In the genomic region with DNA sequence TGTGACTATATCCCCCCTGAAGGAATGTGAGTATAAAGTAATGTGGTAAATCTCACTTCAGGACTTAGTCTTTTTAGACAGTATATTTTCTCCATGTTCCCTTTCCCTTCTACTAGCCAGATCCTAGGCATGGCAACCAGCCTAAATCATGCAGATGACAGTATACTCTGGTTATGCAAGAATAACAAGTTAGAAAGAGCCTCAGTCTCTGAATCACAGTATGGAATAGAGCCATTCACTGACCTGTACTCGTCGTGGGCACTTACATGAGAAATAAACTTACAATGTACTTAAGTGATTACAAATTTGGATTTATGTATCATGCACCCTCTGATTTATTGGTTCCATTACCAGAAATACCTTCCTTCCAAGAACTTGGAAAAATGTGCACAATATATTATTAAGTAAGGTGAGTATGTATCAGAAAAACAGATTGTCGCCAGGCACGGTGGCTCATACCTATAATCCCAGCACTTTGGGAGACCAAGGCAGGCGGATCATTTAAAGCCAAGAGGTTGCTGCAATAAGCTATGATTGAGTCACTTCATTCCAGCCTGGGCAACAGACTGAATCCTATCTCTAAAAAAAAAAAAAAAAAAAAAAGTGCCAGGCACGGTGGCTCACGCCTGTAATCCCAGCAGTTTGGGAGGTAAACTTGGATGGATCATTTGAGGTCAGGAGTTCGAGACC, we compare ENCODE assay signal across 1 cellular context.
TF ChIP-seq lines count a peak whose summit lies in the region.

No MANE protein-coding gene starts in this region.

TF ChIP-seq in IMR-90, 13 proteins besides CTCF, POLR2A, EP300 and RAD21 (continued from another document):
- TF ChIP-seq, protein P1, sequence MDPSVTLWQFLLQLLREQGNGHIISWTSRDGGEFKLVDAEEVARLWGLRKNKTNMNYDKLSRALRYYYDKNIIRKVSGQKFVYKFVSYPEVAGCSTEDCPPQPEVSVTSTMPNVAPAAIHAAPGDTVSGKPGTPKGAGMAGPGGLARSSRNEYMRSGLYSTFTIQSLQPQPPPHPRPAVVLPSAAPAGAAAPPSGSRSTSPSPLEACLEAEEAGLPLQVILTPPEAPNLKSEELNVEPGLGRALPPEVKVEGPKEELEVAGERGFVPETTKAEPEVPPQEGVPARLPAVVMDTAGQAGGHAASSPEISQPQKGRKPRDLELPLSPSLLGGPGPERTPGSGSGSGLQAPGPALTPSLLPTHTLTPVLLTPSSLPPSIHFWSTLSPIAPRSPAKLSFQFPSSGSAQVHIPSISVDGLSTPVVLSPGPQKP (IDR thresholded peaks at IDR 0.05; ENCODE audit: borderline replicate concordance, low read depth, low read length): no peak
- peak; percentile 94 for TF ChIP-seq CEBPB (IDR thresholded peaks at IDR 0.05; ENCODE audit: low read depth, low read length)
